ENCODE assay signal across 1 cellular context in genomic region chr4:56871357-56871993, GRCh38.
TF ChIP-seq lines count a peak whose summit lies in the region.

No MANE protein-coding gene starts in this region.

TF ChIP-seq in HepG2, 621 proteins besides CTCF, POLR2A, EP300 and RAD21 (continued from another document):
- TF ChIP-seq ZNF740 (CRISPR knock-in tag; IDR thresholded peaks at IDR 0.05) = no peak
- TF ChIP-seq, protein P1, sequence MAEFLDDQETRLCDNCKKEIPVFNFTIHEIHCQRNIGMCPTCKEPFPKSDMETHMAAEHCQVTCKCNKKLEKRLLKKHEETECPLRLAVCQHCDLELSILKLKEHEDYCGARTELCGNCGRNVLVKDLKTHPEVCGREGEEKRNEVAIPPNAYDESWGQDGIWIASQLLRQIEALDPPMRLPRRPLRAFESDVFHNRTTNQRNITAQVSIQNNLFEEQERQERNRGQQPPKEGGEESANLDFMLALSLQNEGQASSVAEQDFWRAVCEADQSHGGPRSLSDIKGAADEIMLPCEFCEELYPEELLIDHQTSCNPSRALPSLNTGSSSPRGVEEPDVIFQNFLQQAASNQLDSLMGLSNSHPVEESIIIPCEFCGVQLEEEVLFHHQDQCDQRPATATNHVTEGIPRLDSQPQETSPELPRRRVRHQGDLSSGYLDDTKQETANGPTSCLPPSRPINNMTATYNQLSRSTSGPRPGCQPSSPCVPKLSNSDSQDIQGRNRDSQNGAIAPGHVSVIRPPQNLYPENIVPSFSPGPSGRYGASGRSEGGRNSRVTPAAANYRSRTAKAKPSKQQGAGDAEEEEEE (CRISPR knock-in tag; IDR thresholded peaks at IDR 0.05; ENCODE audit: borderline replicate concordance) = no peak
- TF ChIP-seq U2AF2 (IDR thresholded peaks at IDR 0.05; ENCODE audit: low read depth, low read length) = no peak
- TF ChIP-seq ZSCAN25 (CRISPR knock-in tag; IDR thresholded peaks at IDR 0.05) = no peak
- no peak for TF ChIP-seq STAT6 (CRISPR knock-in tag; IDR thresholded peaks at IDR 0.05; ENCODE audit: borderline replicate concordance)
- no peak for TF ChIP-seq TBP (CRISPR knock-in tag; IDR thresholded peaks at IDR 0.05)
- TF ChIP-seq MTA1 (CRISPR knock-in tag; IDR thresholded peaks at IDR 0.05; ENCODE audit: borderline replicate concordance) = no peak
